10 cellular contexts compared by ENCODE assay signal in genomic region chr12:70543444-70543843, GRCh38.
DNase-seq lines count a peak whose midpoint lies in the region; ATAC-seq lines count a peak whose summit lies in the region.
"Had no signal": no experiment of that assay in that cellular context is flagged by ENCODE, and none has a peak within 500 bp of the region (broad histone marks: within the 10 kb centered on the region; RNA-seq: fewer than 3 reads in every experiment).

No MANE protein-coding gene starts in this region.

- ATAC-seq in HG03045 (IDR thresholded peaks at IDR 0.05; ENCODE audit: unreplicated experiment) (no peak), HG02973 (IDR thresholded peaks at IDR 0.05; ENCODE audit: unreplicated experiment) (no peak)

- DNase-seq in ACHN (peak; percentile 82), HS-27A (ENCODE audit: low read depth) (peak; percentile 86), brain pericyte (ENCODE audit: low read depth, low spot score) (peak; percentile 43), islet precursor cell (peak; percentile 72), NCI-H748 (lab: John Stamatoyannopoulos, UW; ENCODE audit: unreplicated experiment) (no peak)
- no peak for DNase-seq in stimulated activated CD4-positive, alpha-beta T cell treated with anti-CD3 and anti-CD28 coated beads, Interleukin-2, amount 100 ng/mL, for 24 hours
- DNase-seq: activated B cell treated with CpG ODN at 0.5 μM for 24 hours, NCI-H2171 treated with DMSO at 0.1 percent for 48 hours had no signal

- in situ Hi-C loops in ACHN (cut with HindIII; ENCODE audit: low pct_ligation_motif_present, low pct_unique_long_range_greater_than_20kb, low sequenced_read_pairs) = no loop called here

Comparison
In these comparisons a context has a peak if more than half of its experiments do, and no peak if none do; other contexts are left out.
1. DNase-seq: peak in ACHN (single experiment), HS-27A (single experiment), brain pericyte (single experiment) and islet precursor cell (single experiment); none in stimulated activated CD4-positive, alpha-beta T cell treated with anti-CD3 and anti-CD28 coated beads, Interleukin-2, amount 100 ng/mL, for 24 hours (0 of 2) and NCI-H748 (single experiment).